14 cellular contexts compared by ENCODE assay signal in genomic region chr7:51260516-51260915, GRCh38. TPM values are rescaled to one million over a fixed set of nuclear protein-coding genes. Genes with fewer than 3 reads are reported as not detected.
DNase-seq lines count a peak whose midpoint lies in the region; ATAC-seq and TF ChIP-seq lines count a peak whose summit lies in the region.
"Had no signal": no experiment of that assay in that cellular context is flagged by ENCODE, and none has a peak within 500 bp of the region (broad histone marks: within the 10 kb centered on the region; RNA-seq: fewer than 3 reads in every experiment).

No MANE protein-coding gene starts in this region.

- in situ Hi-C loops in gastrocnemius medialis (cut with MboI; ENCODE audit: low sequenced_read_pairs in 4 of 4), result no loop called here

- no peak overlapping the region for H3K4me3 ChIP-seq in right cardiac atrium (ENCODE audit: low read length)
- no peak overlapping the region for H3K4me3 ChIP-seq in endodermal cell (ENCODE audit: low read length)
- no peak overlapping the region for H3K4me3 ChIP-seq in gastrocnemius medialis
- H3K4me3 ChIP-seq: HAP-1 had no signal

- no peak overlapping the region for H3K4me3 Mint-ChIP-seq in endodermal cell
- H3K4me3 Mint-ChIP-seq: CD8-positive, alpha-beta T cell had no signal

- ATAC-seq in left ventricle myocardium superior (peak; percentile 21), right cardiac atrium (no peak), gastrocnemius medialis (no peak), HG02870 (IDR thresholded peaks at IDR 0.05; ENCODE audit: unreplicated experiment) (no peak)
- ATAC-seq: CD8-positive, alpha-beta T cell had no signal

- H3K36me3 ChIP-seq in endodermal cell (ENCODE audit: control insufficient read depth, insufficient read depth, low read length) (no peaks in the 10 kb centered on the region), gastrocnemius medialis (no peaks in the 10 kb centered on the region)
- H3K36me3 ChIP-seq: BE2C, HAP-1 had no signal

- peaks cover 9% of the 10 kb centered on the region for H3K4me1 Mint-ChIP-seq in endodermal cell

- DNase-seq in left ventricle myocardium superior, result no peak
- no peak for DNase-seq in right cardiac atrium
- DNase-seq in endodermal cell, result peak; percentile 33
- DNase-seq in gastrocnemius medialis, result no peak
- DNase-seq in central memory CD4-positive, alpha-beta T cell, result no peak
- no peak for DNase-seq in activated CD4-positive, CD25-positive, alpha-beta regulatory T cell treated with anti-CD3 and anti-CD28 coated beads, Interleukin-2, amount 50 U/mL, for 72 hours
- DNase-seq: BE2C; CD8-positive, alpha-beta T cell; DND-41; GDM1 had no signal

- no peak overlapping the region for H3K27ac ChIP-seq in right cardiac atrium (ENCODE audit: low read length)
- no peak overlapping the region for H3K27ac ChIP-seq in endodermal cell (ENCODE audit: low read depth, low read length)
- peak overlapping the region in 3 of 4 donors; percentile 38 to 93 (median 73) for H3K27ac ChIP-seq in gastrocnemius medialis
- H3K27ac ChIP-seq: HL-60 had no signal

- no peaks in the 10 kb centered on the region for H3K27me3 ChIP-seq in right cardiac atrium (ENCODE audit: control insufficient read depth, insufficient read depth)
- no peaks in the 10 kb centered on the region for H3K27me3 ChIP-seq in endodermal cell (ENCODE audit: control insufficient read depth, insufficient read depth, low read length, poor library complexity, severe bottlenecking)
- no peaks in the 10 kb centered on the region for H3K27me3 ChIP-seq in gastrocnemius medialis
- H3K27me3 ChIP-seq: BE2C had no signal

- no peaks in the 10 kb centered on the region for H3K36me3 Mint-ChIP-seq in endodermal cell (ENCODE audit: low read depth)
- H3K36me3 Mint-ChIP-seq: CD14-positive monocyte; CD8-positive, alpha-beta T cell had no signal

- H3K9ac ChIP-seq in endodermal cell (ENCODE audit: extremely low read depth, low read length, poor library complexity, severe bottlenecking), result no peak overlapping the region

- H3K9me3 Mint-ChIP-seq in endodermal cell, result no peaks in the 10 kb centered on the region
- H3K9me3 Mint-ChIP-seq: CD8-positive, alpha-beta T cell had no signal

- no peak overlapping the region for H3K27ac Mint-ChIP-seq in endodermal cell
- H3K27ac Mint-ChIP-seq: CD8-positive, alpha-beta T cell had no signal

- peaks cover 26% of the 10 kb centered on the region for H3K4me1 ChIP-seq in right cardiac atrium (ENCODE audit: control insufficient read depth, insufficient read depth, low read length)
- no peaks in the 10 kb centered on the region for H3K4me1 ChIP-seq in endodermal cell (ENCODE audit: control insufficient read depth, insufficient read depth, low read length)
- H3K4me1 ChIP-seq in gastrocnemius medialis, result peaks cover 61 to 72% of the 10 kb centered on the region in 2 donors
- H3K4me1 ChIP-seq: BE2C, HAP-1 had no signal

- no peaks in the 10 kb centered on the region for H3K27me3 Mint-ChIP-seq in endodermal cell (ENCODE audit: insufficient read depth)

- intact Hi-C loops in left ventricle myocardium superior (cut with micrococcal nuclease) (no loop called here), right cardiac atrium (cut with DNase I) (no loop called here), gastrocnemius medialis (cut with DNase I; ENCODE audit: low total_unique reads) (no loop called here)

- TF ChIP-seq POLR2A in gastrocnemius medialis (IDR thresholded peaks at IDR 0.05), result no peak

- H3K9me3 ChIP-seq in right cardiac atrium (ENCODE audit: control insufficient read depth, low read length), result no peaks in the 10 kb centered on the region
- no peaks in the 10 kb centered on the region for H3K9me3 ChIP-seq in endodermal cell (ENCODE audit: control insufficient read depth, low read length)
- H3K9me3 ChIP-seq in gastrocnemius medialis, result no peaks in the 10 kb centered on the region
- H3K9me3 ChIP-seq: BE2C, HAP-1 had no signal

- TF ChIP-seq CTCF in endodermal cell (conservative IDR thresholded peaks at IDR 0.05) (no peak), gastrocnemius medialis (IDR thresholded peaks at IDR 0.05 in 4 of 5, conservative IDR thresholded peaks at IDR 0.05 in 1 of 5) (no peak)

- WGBS in right cardiac atrium, result 80% methylated on average over 4 of the region's 4 CpGs
- 90 to 95% methylated on average over 3 to 4 of the region's 4 CpGs for WGBS in endodermal cell (ENCODE audit: insufficient coverage in 1 of 2, insufficient read length in 1 of 2), 2 experiments

RNA-seq across cellular contexts. Expression of gene COBL, which starts 56.1 kb away (rescaled TPM):
- 91.2 TPM for total RNA-seq in left ventricle myocardium superior
- total RNA-seq in right cardiac atrium, result 10 to 100 TPM; 45.9 to 56.5 (median 54.7) TPM
- 27.0 TPM for polyA plus RNA-seq in right cardiac atrium
- total RNA-seq in endodermal cell, result 10 to 100 TPM; 27.5 to 28.3 TPM
- polyA plus RNA-seq in endodermal cell (2013, experiment 1 of 2), result 4.2 TPM
- polyA plus RNA-seq in endodermal cell (2013, experiment 2 of 2), result 3.6 TPM
- total RNA-seq in gastrocnemius medialis, result 100 to 1,000 TPM in 2 of 4 donors, 10 to 100 TPM in 2; 82.1 to 170 (median 124) TPM
- polyA plus RNA-seq: CD14-positive monocyte had no signal

Comparison
In these comparisons a context has a peak if more than half of its experiments do, and no peak if none do; other contexts are left out.
1. H3K27ac ChIP-seq: peak in gastrocnemius medialis (3 of 4); none in right cardiac atrium (single experiment) and endodermal cell (single experiment).